ENCODE assay signal across 9 cellular contexts in genomic region chr16:28494141-28494851, GRCh38. TPM values are rescaled to one million over a fixed set of nuclear protein-coding genes. Genes with fewer than 3 reads are reported as not detected.
DNase-seq lines count a peak whose midpoint lies in the region; ATAC-seq and TF ChIP-seq lines count a peak whose summit lies in the region.
"Had no signal": no experiment of that assay in that cellular context is flagged by ENCODE, and none has a peak within 500 bp of the region (broad histone marks: within the 10 kb centered on the region; RNA-seq: fewer than 3 reads in every experiment).

A gene with protein sequence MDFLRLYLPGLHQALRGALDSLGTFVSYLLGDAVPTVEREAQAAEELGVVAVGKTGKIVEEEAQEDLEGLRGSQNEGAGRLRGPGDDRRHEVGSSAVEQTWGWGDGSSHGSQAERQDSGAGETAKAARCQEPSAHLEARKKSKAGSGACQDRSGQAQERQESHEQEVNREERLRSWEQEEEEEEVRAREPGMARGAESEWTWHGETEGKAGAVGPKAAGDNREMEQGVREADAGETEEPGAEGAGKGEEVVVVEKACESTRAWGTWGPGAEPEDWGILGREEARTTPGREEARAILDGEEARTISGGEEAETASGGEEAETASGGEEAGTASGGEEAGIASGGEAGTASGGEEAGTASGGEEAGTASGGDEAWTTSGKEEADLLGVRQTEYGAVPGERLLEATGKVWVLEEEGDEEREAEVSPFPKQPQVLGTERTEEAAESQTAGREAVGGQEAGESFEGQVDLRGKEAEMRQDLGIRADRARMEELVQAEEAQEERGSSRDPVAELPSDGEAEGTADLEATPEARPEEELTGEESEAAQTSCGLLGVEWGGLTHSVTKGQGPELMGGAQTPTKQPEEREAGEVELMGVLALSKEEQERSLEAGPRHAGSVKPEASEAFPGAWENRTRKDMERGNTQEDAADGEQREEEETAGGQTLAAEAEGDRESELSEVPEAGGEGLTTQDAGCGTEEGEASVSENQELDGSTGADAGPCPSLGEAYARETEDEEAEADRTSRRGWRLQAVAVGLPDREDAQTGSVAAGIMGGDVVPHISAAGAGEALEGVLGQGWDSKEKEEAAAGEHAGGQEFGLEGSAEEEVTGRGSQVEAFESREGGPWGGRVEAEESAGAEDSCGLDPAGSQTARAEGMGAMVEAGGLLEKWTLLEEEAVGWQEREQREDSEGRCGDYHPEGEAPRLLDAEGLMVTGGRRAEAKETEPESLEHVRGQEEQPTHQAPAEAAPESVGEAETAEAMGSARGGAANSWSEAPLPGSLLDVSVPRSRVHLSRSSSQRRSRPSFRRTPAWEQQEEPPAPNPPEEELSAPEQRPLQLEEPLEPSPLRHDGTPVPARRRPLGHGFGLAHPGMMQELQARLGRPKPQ (plus strand): TSS chr16:28494643. CDS start chr16:28494682, 39 bp downstream.

- peak in 1 of 2 donors; percentile 51 for TF ChIP-seq EP300 in tibial nerve (IDR thresholded peaks at IDR 0.05)

- no peak within 1 kb of the TSS for H2AFZ ChIP-seq in neural progenitor cell (replicated peaks)

- no peaks in the 10 kb centered on the region for H3K27me3 Mint-ChIP-seq in activated naive CD8-positive, alpha-beta T cell treated with anti-CD3 and anti-CD28 coated beads, Interleukin-2, amount 50 U/mL, for 24 hours
- H3K27me3 Mint-ChIP-seq in neural progenitor cell (ENCODE audit: insufficient read depth, low read depth): peaks cover 19% of the 10 kb centered on the region

- no peak within 1 kb of the TSS for H3K9ac ChIP-seq in neural progenitor cell

- no peaks in the 10 kb centered on the region for H3F3A ChIP-seq in neural progenitor cell (ENCODE audit: low read depth)

- intact Hi-C loops in T-helper 2 cell treated with Interferon-gamma antibody and Interleukin-4, amounts not matched to agents 100 ng/mL and 5 ng/mL, for 36 hours (cut with micrococcal nuclease): loop anchor here (1.0 kb wide), 1 partner anchor 59 kb away; the partner anchor contains the start of gene SGF29

- WGBS in tibial nerve, 2 donors: 66 to 67% methylated on average over 12 of the region's 12 CpGs

- ATAC-seq in HG02981 (IDR thresholded peaks at IDR 0.05; ENCODE audit: unreplicated experiment): peak; percentile 48
- peak; percentile 87 for ATAC-seq in activated naive CD8-positive, alpha-beta T cell treated with anti-CD3 and anti-CD28 coated beads, Interleukin-2, amount 50 U/mL, for 24 hours

- H3K4me2 ChIP-seq in neural progenitor cell: no peak within 1 kb of the TSS

- H3K27ac ChIP-seq in neural progenitor cell: no peak within 1 kb of the TSS
- peak within 1 kb of the TSS in 3 of 4 donors; percentile 48 to 77 (median 61) for H3K27ac ChIP-seq in tibial nerve

- no peaks in the 10 kb centered on the region for H3K9me3 Mint-ChIP-seq in activated naive CD8-positive, alpha-beta T cell treated with anti-CD3 and anti-CD28 coated beads, Interleukin-2, amount 50 U/mL, for 24 hours
- H3K9me3 Mint-ChIP-seq in neural progenitor cell: no peaks in the 10 kb centered on the region

- H4K20me1 ChIP-seq in neural progenitor cell (ENCODE audit: low read depth): no peaks in the 10 kb centered on the region

- DNase-seq in GM12865 (ENCODE audit: low read depth) (peak; percentile 95), neural progenitor cell (ENCODE audit: low spot score) (no peak), tibial nerve (ENCODE audit: low spot score in 2 of 2) (peak in 1 of 2 donors; percentile 31), NCI-H510A (lab: John Stamatoyannopoulos, UW) (no peak), NCI-H2107 treated with DMSO at 0.1 percent for 48 hours (lab: John Stamatoyannopoulos, UW; ENCODE audit: unreplicated experiment) (no peak)
- peak; percentile 86 for DNase-seq in activated naive CD8-positive, alpha-beta T cell treated with anti-CD3 and anti-CD28 coated beads, Interleukin-2, amount 50 U/mL, for 24 hours

- TF ChIP-seq POLR2A in tibial nerve (IDR thresholded peaks at IDR 0.05): no peak

- H3K4me3 ChIP-seq in GM12865 (ENCODE audit: low read depth, low read length) (peak within 1 kb of the TSS; percentile 40), neural progenitor cell (no peak within 1 kb of the TSS), tibial nerve (peak within 1 kb of the TSS in 3 of 4 donors; percentile 22 to 36 (median 23))

- H3K4me3 Mint-ChIP-seq in activated naive CD8-positive, alpha-beta T cell treated with anti-CD3 and anti-CD28 coated beads, Interleukin-2, amount 50 U/mL, for 24 hours: peak within 1 kb of the TSS; percentile 90
- peak within 1 kb of the TSS; percentile 19 for H3K4me3 Mint-ChIP-seq in neural progenitor cell

- peak within 1 kb of the TSS; percentile 99 for H3K27ac Mint-ChIP-seq in activated naive CD8-positive, alpha-beta T cell treated with anti-CD3 and anti-CD28 coated beads, Interleukin-2, amount 50 U/mL, for 24 hours
- H3K27ac Mint-ChIP-seq in neural progenitor cell: peak within 1 kb of the TSS; percentile 63

- TF ChIP-seq CTCF in GM12865 (IDR thresholded peaks at IDR 0.05; ENCODE audit: insufficient read depth, low read depth, low read length, missing control alignments) (no peak), neural progenitor cell (IDR thresholded peaks at IDR 0.05) (no peak), tibial nerve (IDR thresholded peaks at IDR 0.05) (no peak)

- H3K79me2 ChIP-seq in neural progenitor cell (ENCODE audit: low read depth): no peaks in the 10 kb centered on the region

- peaks cover 60% of the 10 kb centered on the region for H3K4me1 Mint-ChIP-seq in activated naive CD8-positive, alpha-beta T cell treated with anti-CD3 and anti-CD28 coated beads, Interleukin-2, amount 50 U/mL, for 24 hours
- no peaks in the 10 kb centered on the region for H3K4me1 Mint-ChIP-seq in neural progenitor cell

- H3K4me1 ChIP-seq in neural progenitor cell (no peaks in the 10 kb centered on the region), tibial nerve (peaks cover 0 to 18% (median 6%) of the 10 kb centered on the region in 4 donors)

- no peaks in the 10 kb centered on the region for H3K36me3 ChIP-seq in neural progenitor cell
- peaks cover 0 to 6% (median 0%) of the 10 kb centered on the region in 3 donors for H3K36me3 ChIP-seq in tibial nerve

- H3K36me3 Mint-ChIP-seq in activated naive CD8-positive, alpha-beta T cell treated with anti-CD3 and anti-CD28 coated beads, Interleukin-2, amount 50 U/mL, for 24 hours (ENCODE audit: low read depth): peaks cover under 1% of the 10 kb centered on the region
- no peaks in the 10 kb centered on the region for H3K36me3 Mint-ChIP-seq in neural progenitor cell

- H3K9me3 ChIP-seq in neural progenitor cell (ENCODE audit: low read depth) (no peaks in the 10 kb centered on the region), tibial nerve (no peaks in the 10 kb centered on the region)

- H3K27me3 ChIP-seq in neural progenitor cell (no peaks in the 10 kb centered on the region), tibial nerve (no peaks in the 10 kb centered on the region)

RNA-seq across cellular contexts. Expression of the gene that starts here (rescaled TPM):
- 23.1 and 24.0 TPM in 2 replicates for total RNA-seq in T-helper 2 cell treated with Interferon-gamma antibody and Interleukin-4, amounts not matched to agents 100 ng/mL and 5 ng/mL, for 36 hours
- total RNA-seq in neural progenitor cell (ENCODE audit: low replicate concordance): 0.15 TPM in 1 of 2 replicates, not detected in the other
- 1 to 10 TPM; 1.3 to 4.5 (median 1.8) TPM for total RNA-seq in tibial nerve
- total RNA-seq: glomerular endothelial cell had no signal

Comparison
In these comparisons a context has a peak if more than half of its experiments do, and no peak if none do; other contexts are left out.
1. DNase-seq: peak in GM12865 (single experiment) and activated naive CD8-positive, alpha-beta T cell treated with anti-CD3 and anti-CD28 coated beads, Interleukin-2, amount 50 U/mL, for 24 hours (single experiment); none in neural progenitor cell (single experiment), NCI-H510A (single experiment) and NCI-H2107 treated with DMSO at 0.1 percent for 48 hours (single experiment).